In the genomic region with DNA sequence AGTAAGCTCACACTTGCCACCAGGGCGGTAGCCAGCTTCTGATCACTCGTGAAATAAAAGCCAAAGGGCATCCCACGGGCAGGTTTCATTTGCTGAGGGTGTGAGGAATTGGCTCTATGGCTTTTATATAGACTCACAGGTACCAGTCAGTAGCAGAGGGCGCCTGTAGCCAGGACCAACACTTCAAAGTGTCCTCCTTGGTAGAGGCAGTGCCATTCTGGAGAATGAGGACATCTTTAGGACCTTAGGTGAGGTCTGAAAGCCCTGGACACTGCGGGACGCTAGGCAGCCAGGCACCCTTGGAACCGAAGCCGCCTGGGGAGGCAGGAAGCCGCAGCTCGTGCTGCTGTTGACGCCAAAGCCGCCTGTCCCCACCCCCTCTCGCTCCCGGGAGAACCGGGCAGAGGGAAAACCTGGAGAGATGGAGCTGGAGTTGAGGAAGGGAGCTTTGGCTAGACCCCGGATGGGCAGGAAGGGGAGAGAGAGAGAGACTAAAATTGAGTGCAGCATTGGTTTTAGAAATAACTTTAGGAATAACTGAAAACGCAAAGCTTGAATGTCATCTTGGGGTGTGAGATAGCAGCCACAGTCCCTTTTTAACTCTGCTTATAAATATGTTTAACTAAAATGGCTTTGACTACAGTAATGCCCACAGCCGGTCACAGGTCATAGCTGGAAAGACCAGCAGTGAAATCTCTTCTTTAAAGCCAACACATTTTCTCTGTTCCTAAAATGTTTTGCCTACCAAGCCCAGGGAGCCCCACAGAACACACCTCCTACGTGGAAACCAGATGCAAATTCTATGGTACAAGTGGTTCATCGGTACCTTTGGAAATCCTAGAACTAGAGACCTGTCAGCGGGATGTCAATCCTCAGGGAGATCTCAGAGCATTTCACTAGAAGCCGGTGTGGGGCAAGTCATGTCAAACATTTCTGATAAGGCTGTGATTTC, we compare ENCODE assay signal across 8 cellular contexts.
A peak's percentile ranks its signal among the peaks of the same experiment; 100 is the strongest.
DNase-seq lines count a peak whose midpoint lies in the region; ATAC-seq and TF ChIP-seq lines count a peak whose summit lies in the region.

No MANE protein-coding gene starts in this region.

- H3K27ac ChIP-seq in esophagus squamous epithelium = peak overlapping the region in 3 of 4 donors; percentile 51 to 79 (median 62)
- peak overlapping the region; percentile 34 for H3K27ac ChIP-seq in suprapubic skin

- H3K36me3 ChIP-seq in esophagus squamous epithelium (no peaks in the 10 kb centered on the region), suprapubic skin (no peaks in the 10 kb centered on the region)

- peak overlapping the region; percentile 44 for H3K4me3 ChIP-seq in WI38 (ENCODE audit: low read depth, low read length)
- H3K4me3 ChIP-seq in esophagus squamous epithelium = peak overlapping the region; percentile 10 to 63 (median 39)
- peak overlapping the region; percentile 42 for H3K4me3 ChIP-seq in suprapubic skin

- TF ChIP-seq CTCF in WI38 (IDR thresholded peaks at IDR 0.05; ENCODE audit: low read depth, low read length) = no peak
- no peak for TF ChIP-seq CTCF in esophagus squamous epithelium (IDR thresholded peaks at IDR 0.05)
- no peak for TF ChIP-seq CTCF in suprapubic skin (IDR thresholded peaks at IDR 0.05)

- intact Hi-C loops in esophagus squamous epithelium (cut with DNase I) = no loop called here

- H3K4me1 ChIP-seq in esophagus squamous epithelium = peaks cover 0 to 18% (median 10%) of the 10 kb centered on the region in 3 donors
- H3K4me1 ChIP-seq in suprapubic skin = peaks cover 22% of the 10 kb centered on the region

- H3K9me3 ChIP-seq in esophagus squamous epithelium (no peaks in the 10 kb centered on the region), suprapubic skin (no peaks in the 10 kb centered on the region)

- no peak for TF ChIP-seq EP300 in suprapubic skin (IDR thresholded peaks at IDR 0.05)

- TF ChIP-seq POLR2A in esophagus squamous epithelium (IDR thresholded peaks at IDR 0.05) (peak in 1 of 4 donors; percentile 36), suprapubic skin (IDR thresholded peaks at IDR 0.05) (no peak), GM18505 (IDR thresholded peaks at IDR 0.05; ENCODE audit: borderline replicate concordance, extremely low read depth, insufficient read depth, insufficient read length) (no peak)

- 19 to 24% methylated on average over 18 to 19 of the region's 22 CpGs for WGBS in esophagus squamous epithelium, 2 donors
- 14% methylated on average over 22 of the region's 22 CpGs for WGBS in suprapubic skin

- H3K27me3 ChIP-seq in esophagus squamous epithelium (peaks cover 0 to 3% (median 0%) of the 10 kb centered on the region in 4 donors), suprapubic skin (no peaks in the 10 kb centered on the region)

- peak; percentile 84 for DNase-seq in DMS53 (lab: John Stamatoyannopoulos, UW)
- DNase-seq in NCI-H1092 (lab: John Stamatoyannopoulos, UW) = peak; percentile 48
- no peak for DNase-seq in esophagus squamous epithelium (lab: John Stamatoyannopoulos, UW)
- DNase-seq in mucosa of gallbladder (ENCODE audit: low spot score) = peak; percentile 75
- DNase-seq in suprapubic skin (ENCODE audit: low spot score in 2 of 2) = peak; percentile 84 to 88
- DNase-seq in NOMO-1 treated with DMSO at 0.1 percent for 48 hours (lab: John Stamatoyannopoulos, UW; ENCODE audit: unreplicated experiment) = no peak

- no peak for ATAC-seq in GM18505 (IDR thresholded peaks at IDR 0.05; ENCODE audit: unreplicated experiment)

Comparison
In these comparisons a context has a peak if more than half of its experiments do, and no peak if none do; other contexts are left out.
1. DNase-seq: peak in DMS53 (single experiment), NCI-H1092 (single experiment), mucosa of gallbladder (single experiment) and suprapubic skin (2 of 2); none in esophagus squamous epithelium (single experiment) and NOMO-1 treated with DMSO at 0.1 percent for 48 hours (single experiment).
2. Peak in every context shown above with its lines, with median percentiles within 50 percentile points of each other: H3K4me3 ChIP-seq.